In genomic region chr10:63520463-63521388, GRCh38 we compare ENCODE assay signal across 8 cellular contexts. TPM values are rescaled to one million over a fixed set of nuclear protein-coding genes. Genes with fewer than 3 reads are reported as not detected.
DNase-seq lines count a peak whose midpoint lies in the region; ATAC-seq and TF ChIP-seq lines count a peak whose summit lies in the region.

No MANE protein-coding gene starts in this region.

- H3K27ac ChIP-seq in HL-60 (replicated peaks) = peak overlapping the region; percentile 89
- H3K27ac ChIP-seq in cardiac muscle cell = peak overlapping the region; percentile 89

- intact Hi-C loops in posterior cingulate gyrus (cut with DNase I) = loop anchor here (2.0 to 10.0 kb wide), 3 partner anchors 194 to 313 kb away; no protein-coding TSS in a partner anchor

- no peak for TF ChIP-seq CTCF in HL-60 (IDR thresholded peaks at IDR 0.05; ENCODE audit: insufficient read depth, low read length)
- no peak for TF ChIP-seq CTCF in cardiac muscle cell (IDR thresholded peaks at IDR 0.05; ENCODE audit: low read depth, low read length)

- H3K27me3 ChIP-seq in HL-60 (ENCODE audit: insufficient read depth, poor library complexity, severe bottlenecking) (no peaks in the 10 kb centered on the region), cardiac muscle cell (no peaks in the 10 kb centered on the region)

- H3K36me3 ChIP-seq in cardiac muscle cell = no peaks in the 10 kb centered on the region

- H3K4me3 ChIP-seq in HL-60 (replicated peaks; ENCODE audit: insufficient read depth, low read length) (peak overlapping the region; percentile 61), cardiac muscle cell (peak overlapping the region; percentile 31)

- H3K4me1 ChIP-seq in cardiac muscle cell (ENCODE audit: low read depth) = peaks cover 40% of the 10 kb centered on the region

- H3K36me3 Mint-ChIP-seq in activated naive CD4-positive, alpha-beta T cell treated with anti-CD3 and anti-CD28 coated beads, Interleukin-2, amount 50 U/mL, for 72 hours = peaks cover 7 to 13% of the 10 kb centered on the region in 2 donors

- H3K9me3 Mint-ChIP-seq in activated naive CD4-positive, alpha-beta T cell treated with anti-CD3 and anti-CD28 coated beads, Interleukin-2, amount 50 U/mL, for 72 hours = no peaks in the 10 kb centered on the region

- DNase-seq in DMS79 treated with DMSO at 0.1 percent for 48 hours (lab: John Stamatoyannopoulos, UW) (peak; percentile 32), HL-60 (ENCODE audit: low read depth in 1 of 2, low spot score in 1 of 2) (peak; percentile 72 to 85), SIG-M5 (lab: John Stamatoyannopoulos, UW) (peak; percentile 9), cardiac muscle cell (ENCODE audit: low read depth in 1 of 2, low spot score in 1 of 2) (peak in 1 of 2 donors; percentile 70), posterior cingulate gyrus (peak in 9 of 10 donors; percentile 26 to 85 (median 50)), GOT3 (lab: John Stamatoyannopoulos, UW) (no peak)
- peak; percentile 54 to 75 for DNase-seq in activated naive CD4-positive, alpha-beta T cell treated with anti-CD3 and anti-CD28 coated beads, Interleukin-2, amount 50 U/mL, for 72 hours (ENCODE audit: low spot score in 2 of 2)

- peak; percentile 21 for ATAC-seq in GM19468 (IDR thresholded peaks at IDR 0.05; ENCODE audit: extremely low read depth, unreplicated experiment)
- peak; percentile 85 to 87 for ATAC-seq in activated naive CD4-positive, alpha-beta T cell treated with anti-CD3 and anti-CD28 coated beads, Interleukin-2, amount 50 U/mL, for 72 hours

- no peaks in the 10 kb centered on the region for H3K9me3 ChIP-seq in cardiac muscle cell (ENCODE audit: low read depth)

- peak overlapping the region; percentile 69 to 82 for H3K27ac Mint-ChIP-seq in activated naive CD4-positive, alpha-beta T cell treated with anti-CD3 and anti-CD28 coated beads, Interleukin-2, amount 50 U/mL, for 72 hours

RNA-seq across cellular contexts. Expression of gene REEP3, which starts 0.5 kb away (rescaled TPM):
- total RNA-seq in activated naive CD4-positive, alpha-beta T cell treated with anti-CD3 and anti-CD28 coated beads, Interleukin-2, amount 50 U/mL, for 72 hours = 10 to 100 TPM in 1 of 2 donors, 1 to 10 TPM in 1; 6.9 to 15.6 TPM
- 39.4 and 49.2 TPM in 2 replicates for total RNA-seq in cardiac muscle cell
- polyA plus RNA-seq in cardiac muscle cell = 44.2 and 54.0 TPM in 2 replicates

RNA-seq across cellular contexts. Expression of gene JMJD1C, which starts 54.9 kb away (rescaled TPM):
- 10 to 100 TPM; 62.5 to 68.7 TPM for total RNA-seq in activated naive CD4-positive, alpha-beta T cell treated with anti-CD3 and anti-CD28 coated beads, Interleukin-2, amount 50 U/mL, for 72 hours
- 72.3 and 144 TPM in 2 replicates for total RNA-seq in cardiac muscle cell
- 59.1 and 82.4 TPM in 2 replicates for polyA plus RNA-seq in cardiac muscle cell
